Comparison of ENCODE assay signal across 21 cellular contexts in genomic region chr12:29569392-29569791, GRCh38.
DNase-seq lines count a peak whose midpoint lies in the region; ATAC-seq and TF ChIP-seq lines count a peak whose summit lies in the region.
"Had no signal": no experiment of that assay in that cellular context is flagged by ENCODE, and none has a peak within 500 bp of the region (broad histone marks: within the 10 kb centered on the region; RNA-seq: fewer than 3 reads in every experiment).

No MANE protein-coding gene starts in this region.

- H3K4me3 ChIP-seq in BLaER1 treated with 17β-estradiol and CSF1 and Interleukin-3, amounts not matched to agents 10 nM and 100 nM: no peak overlapping the region
- no peak overlapping the region for H3K4me3 ChIP-seq in endodermal cell (ENCODE audit: low read length)
- no peak overlapping the region for H3K4me3 ChIP-seq in mesenchymal stem cell (ENCODE audit: insufficient read depth in 1 of 2, low read depth in 1 of 2, low read length in 2 of 2)
- H3K4me3 ChIP-seq in body of pancreas: no peak overlapping the region
- H3K4me3 ChIP-seq: SJCRH30 had no signal

- no peaks in the 10 kb centered on the region for H3K27me3 ChIP-seq in BLaER1 treated with 17β-estradiol and CSF1 and Interleukin-3, amounts not matched to agents 10 nM and 100 nM
- H3K27me3 ChIP-seq in endodermal cell (ENCODE audit: control insufficient read depth, insufficient read depth, low read length, poor library complexity, severe bottlenecking): no peaks in the 10 kb centered on the region
- no peaks in the 10 kb centered on the region for H3K27me3 ChIP-seq in mesenchymal stem cell (ENCODE audit: control insufficient read depth in 1 of 2, insufficient read depth in 1 of 2, low read length in 2 of 2)
- H3K27me3 ChIP-seq in body of pancreas: no peaks in the 10 kb centered on the region
- H3K27me3 ChIP-seq: SJCRH30 had no signal

- no peaks in the 10 kb centered on the region for H3K79me1 ChIP-seq in mesenchymal stem cell (replicated peaks; ENCODE audit: low read length, poor library complexity, severe bottlenecking)

- no peak overlapping the region for H2AFZ ChIP-seq in mesenchymal stem cell (ENCODE audit: low read depth, low read length)

- H3K27ac Mint-ChIP-seq in endodermal cell: peak overlapping the region; percentile 22
- H3K27ac Mint-ChIP-seq: CD4-positive, alpha-beta memory T cell; naive B cell had no signal

- peak overlapping the region in 4 of 11 experiments; percentile 19 to 52 (median 34); a peak in 7 of 22 replicates for H3K27ac ChIP-seq in BLaER1 treated with 17β-estradiol and CSF1 and Interleukin-3, amounts not matched to agents 10 nM and 100 nM
- H3K27ac ChIP-seq in endodermal cell (ENCODE audit: low read depth, low read length): no peak overlapping the region
- H3K27ac ChIP-seq in mesenchymal stem cell (ENCODE audit: low read length, poor library complexity, severe bottlenecking): no peak overlapping the region
- H3K27ac ChIP-seq in body of pancreas: no peak overlapping the region
- H3K27ac ChIP-seq: SJCRH30 had no signal

- H2BK15ac ChIP-seq in mesenchymal stem cell (ENCODE audit: low read depth, poor library complexity, severe bottlenecking): no peak overlapping the region

- H3K4me1 ChIP-seq in BLaER1 treated with 17β-estradiol and CSF1 and Interleukin-3, amounts not matched to agents 10 nM and 100 nM: peaks cover 12 to 26% (median 17%) of the 10 kb centered on the region in 10 experiments
- H3K4me1 ChIP-seq in endodermal cell (ENCODE audit: control insufficient read depth, insufficient read depth, low read length) (peaks cover 13% of the 10 kb centered on the region), mesenchymal stem cell (ENCODE audit: control insufficient read depth, insufficient read depth, low read depth, low read length) (peaks cover 9% of the 10 kb centered on the region), body of pancreas (no peaks in the 10 kb centered on the region)
- H3K4me1 ChIP-seq: SJCRH30 had no signal

- WGBS in endodermal cell (ENCODE audit: insufficient coverage in 1 of 2, insufficient read length in 1 of 2), 2 experiments: 100% methylated on average over 2 of the region's 2 CpGs; no CpG with 5 or more reads in 1 of the 2 experiments
- WGBS in mesenchymal stem cell: no CpG with 5 or more reads among the region's 2 CpGs
- WGBS in body of pancreas, 2 donors: 70 to 75% methylated on average over 2 of the region's 2 CpGs

- no peak overlapping the region for H3K4me3 Mint-ChIP-seq in endodermal cell
- H3K4me3 Mint-ChIP-seq: activated T-cell treated with anti-CD3 and anti-CD28 coated beads, Interleukin-2, amount 50 U/mL, for 4 hours; CD4-positive, alpha-beta memory T cell; naive B cell had no signal

- H3K9me3 Mint-ChIP-seq in endodermal cell: peaks cover 13% of the 10 kb centered on the region
- H3K9me3 Mint-ChIP-seq: activated T-cell treated with anti-CD3 and anti-CD28 coated beads, Interleukin-2, amount 50 U/mL, for 4 hours; CD4-positive, alpha-beta memory T cell had no signal

- no peak overlapping the region for H3K23ac ChIP-seq in mesenchymal stem cell (ENCODE audit: low read length in 2 of 2)

- no peak overlapping the region for H4K8ac ChIP-seq in mesenchymal stem cell (ENCODE audit: low read length)

- no peak overlapping the region for H4K91ac ChIP-seq in mesenchymal stem cell (ENCODE audit: low read length)

- H3K36me3 Mint-ChIP-seq in endodermal cell (ENCODE audit: low read depth): peaks cover 56% of the 10 kb centered on the region
- H3K36me3 Mint-ChIP-seq: CD4-positive, alpha-beta memory T cell; naive B cell had no signal

- intact Hi-C loops in body of pancreas (cut with DNase I): no loop called here

- no peaks in the 10 kb centered on the region for H3K36me3 ChIP-seq in BLaER1 treated with 17β-estradiol and CSF1 and Interleukin-3, amounts not matched to agents 10 nM and 100 nM
- H3K36me3 ChIP-seq in endodermal cell (ENCODE audit: control insufficient read depth, insufficient read depth, low read length) (peaks cover 23% of the 10 kb centered on the region), mesenchymal stem cell (ENCODE audit: control insufficient read depth in 1 of 2, insufficient read depth in 2 of 2, low read depth in 1 of 2, low read length in 2 of 2) (peaks cover 0 to 35% of the 10 kb centered on the region in 2 experiments), body of pancreas (replicated peaks in 1 of 2; ENCODE audit: insufficient read depth in 1 of 2, low read depth in 2 of 2) (no peaks in the 10 kb centered on the region)

- peaks cover 0 to 9% (median 0%) of the 10 kb centered on the region in 11 experiments; a peak in 3 of 22 replicates for H3K9me3 ChIP-seq in BLaER1 treated with 17β-estradiol and CSF1 and Interleukin-3, amounts not matched to agents 10 nM and 100 nM (replicated peaks in 1 of 11)
- H3K9me3 ChIP-seq in endodermal cell (ENCODE audit: control insufficient read depth, low read length) (peaks cover 16% of the 10 kb centered on the region), mesenchymal stem cell (ENCODE audit: control insufficient read depth, low read length) (no peaks in the 10 kb centered on the region), body of pancreas (no peaks in the 10 kb centered on the region)
- H3K9me3 ChIP-seq: SJCRH30 had no signal

- TF ChIP-seq CTCF in endodermal cell (conservative IDR thresholded peaks at IDR 0.05) (no peak), body of pancreas (IDR thresholded peaks at IDR 0.05) (no peak)

- H2BK12ac ChIP-seq in mesenchymal stem cell (ENCODE audit: low read length in 2 of 2): no peak overlapping the region

- peaks cover 27% of the 10 kb centered on the region for H3K4me1 Mint-ChIP-seq in endodermal cell
- H3K4me1 Mint-ChIP-seq: CD4-positive, alpha-beta memory T cell; naive B cell had no signal

- H3K14ac ChIP-seq in mesenchymal stem cell (ENCODE audit: low read length in 2 of 2): no peak overlapping the region

- TF ChIP-seq POLR2A in body of pancreas (IDR thresholded peaks at IDR 0.05): no peak

- DNase-seq in A172 (ENCODE audit: low spot score): peak; percentile 25
- no peak for DNase-seq in endodermal cell
- DNase-seq in mesenchymal stem cell: no peak
- no peak for DNase-seq in body of pancreas
- no peak for DNase-seq in NOMO-1 treated with dmso at 0.1 percent for 144 hours (lab: John Stamatoyannopoulos, UW; ENCODE audit: unreplicated experiment)
- DNase-seq: activated CD8-positive, alpha-beta memory T cell treated with anti-CD3 and anti-CD28 coated beads for 24 hours; activated naive CD4-positive, alpha-beta T cell treated with Interleukin-2 at 50 U/mL for 16 hours; activated T-cell treated with anti-CD3 and anti-CD28 coated beads, Interleukin-2, amount 50 U/mL, for 4 hours; caudate nucleus; CD4-positive, alpha-beta memory T cell; KBM-7; mesendoderm; naive B cell; NCI-H2029; NCI-H345; SJCRH30; substantia nigra had no signal

- no peak overlapping the region for H2AK5ac ChIP-seq in mesenchymal stem cell (ENCODE audit: low read length, severe bottlenecking)

- H3K18ac ChIP-seq in mesenchymal stem cell (ENCODE audit: low read depth in 1 of 2, low read length in 2 of 2): no peak overlapping the region

- no peaks in the 10 kb centered on the region for H4K20me1 ChIP-seq in BLaER1 treated with 17β-estradiol and CSF1 and Interleukin-3, amounts not matched to agents 10 nM and 100 nM

- no peak overlapping the region for H3K9ac ChIP-seq in BLaER1 treated with 17β-estradiol and CSF1 and Interleukin-3, amounts not matched to agents 10 nM and 100 nM
- H3K9ac ChIP-seq in endodermal cell (ENCODE audit: extremely low read depth, low read length, poor library complexity, severe bottlenecking) (no peak overlapping the region), mesenchymal stem cell (ENCODE audit: low read length) (peak overlapping the region; percentile 42)

- H3K27me3 Mint-ChIP-seq in endodermal cell (ENCODE audit: insufficient read depth): no peaks in the 10 kb centered on the region

- no peak overlapping the region for H3K4ac ChIP-seq in mesenchymal stem cell (ENCODE audit: low read depth in 1 of 2, low read length in 2 of 2)

- no peak overlapping the region for H2BK5ac ChIP-seq in mesenchymal stem cell (ENCODE audit: low read depth, low read length, poor library complexity, severe bottlenecking)

- ATAC-seq in body of pancreas: no peak
- no peak for ATAC-seq in GM18502 (IDR thresholded peaks at IDR 0.05; ENCODE audit: poor library complexity, unreplicated experiment)
- no peak for ATAC-seq in GM19395 (IDR thresholded peaks at IDR 0.05; ENCODE audit: unreplicated experiment)
- ATAC-seq: activated T-cell treated with anti-CD3 and anti-CD28 coated beads, Interleukin-2, amount 50 U/mL, for 4 hours; Panc1 had no signal

- no peak overlapping the region for H2BK120ac ChIP-seq in mesenchymal stem cell (ENCODE audit: low read depth, low read length)

- H3K4me2 ChIP-seq in BLaER1 treated with 17β-estradiol and CSF1 and Interleukin-3, amounts not matched to agents 10 nM and 100 nM: peak overlapping the region; percentile 11 to 72 (median 51)
- no peak overlapping the region for H3K4me2 ChIP-seq in mesenchymal stem cell (ENCODE audit: low read length, poor library complexity, severe bottlenecking)
